ENCODE assay signal across 12 cellular contexts in genomic region chr5:14413331-14413750, GRCh38.
A peak's percentile ranks its signal among the peaks of the same experiment; 100 is the strongest.
DNase-seq lines count a peak whose midpoint lies in the region; ATAC-seq and TF ChIP-seq lines count a peak whose summit lies in the region.
"Had no signal": no experiment of that assay in that cellular context is flagged by ENCODE, and none has a peak within 500 bp of the region (broad histone marks: within the 10 kb centered on the region; RNA-seq: fewer than 3 reads in every experiment).

No MANE protein-coding gene starts in this region.

- H3K9me3 ChIP-seq in BLaER1 (no peaks in the 10 kb centered on the region), lower lobe of right lung (no peaks in the 10 kb centered on the region)

- peak overlapping the region; percentile 45; the same call in 1 of the 2 replicates for H3K9ac ChIP-seq in BLaER1

- H3K27ac ChIP-seq in BLaER1 (peak overlapping the region; percentile 65), lower lobe of right lung (no peak overlapping the region)
- H3K27ac ChIP-seq: cardiac muscle cell had no signal

- peaks cover 29% of the 10 kb centered on the region; the same call in 1 of the 2 replicates for H4K20me1 ChIP-seq in BLaER1

- H3K4me2 ChIP-seq in BLaER1: peak overlapping the region; percentile 80

- H3K9me3 Mint-ChIP-seq in T-helper 2 cell treated with Interferon-gamma antibody and Interleukin-4, amounts not matched to agents 5 μg/mL and 100 μg/mL, for 36 hours: no peaks in the 10 kb centered on the region
- no peaks in the 10 kb centered on the region for H3K9me3 Mint-ChIP-seq in memory B cell

- DNase-seq in T-helper 2 cell treated with Interferon-gamma antibody and Interleukin-4, amounts not matched to agents 5 μg/mL and 100 μg/mL, for 36 hours (ENCODE audit: low spot score): peak; percentile 55
- peak; percentile 50 for DNase-seq in activated naive CD4-positive, alpha-beta T cell treated with Interleukin-2 at 50 U/mL for 16 hours
- DNase-seq in memory B cell (ENCODE audit: low spot score in 2 of 2): no peak
- no peak for DNase-seq in lower lobe of right lung
- DNase-seq in C1 segment of cervical spinal cord (lab: John Stamatoyannopoulos, UW): no peak
- no peak for DNase-seq in 8988T
- DNase-seq: AML-193, Karpas-422 had no signal

- peaks cover 3% of the 10 kb centered on the region for H3K36me3 Mint-ChIP-seq in T-helper 2 cell treated with Interferon-gamma antibody and Interleukin-4, amounts not matched to agents 5 μg/mL and 100 μg/mL, for 36 hours (ENCODE audit: low read depth)
- peaks cover 41% of the 10 kb centered on the region for H3K36me3 Mint-ChIP-seq in memory B cell

- H3K4me3 ChIP-seq in BLaER1: 0 out of 2 replicates have a peak overlapping the region, but pooled peaks have one; percentile 15
- no peak overlapping the region for H3K4me3 ChIP-seq in lower lobe of right lung
- H3K4me3 ChIP-seq: cardiac muscle cell had no signal

- H3K4me3 Mint-ChIP-seq in T-helper 2 cell treated with Interferon-gamma antibody and Interleukin-4, amounts not matched to agents 5 μg/mL and 100 μg/mL, for 36 hours: peak overlapping the region; percentile 73
- H3K4me3 Mint-ChIP-seq in memory B cell: no peak overlapping the region

- H3K4me1 ChIP-seq in BLaER1 (peaks cover 72% of the 10 kb centered on the region), lower lobe of right lung (no peaks in the 10 kb centered on the region)

- peaks cover 74% of the 10 kb centered on the region for H3K36me3 ChIP-seq in BLaER1
- peaks cover 94% of the 10 kb centered on the region for H3K36me3 ChIP-seq in lower lobe of right lung

- intact Hi-C loops in lower lobe of right lung (cut with DNase I): no loop called here

- H3K4me1 Mint-ChIP-seq in T-helper 2 cell treated with Interferon-gamma antibody and Interleukin-4, amounts not matched to agents 5 μg/mL and 100 μg/mL, for 36 hours (ENCODE audit: low read depth): peaks cover 47% of the 10 kb centered on the region
- H3K4me1 Mint-ChIP-seq in memory B cell: peaks cover 14% of the 10 kb centered on the region

- H3K27ac Mint-ChIP-seq in T-helper 2 cell treated with Interferon-gamma antibody and Interleukin-4, amounts not matched to agents 5 μg/mL and 100 μg/mL, for 36 hours: peak overlapping the region; percentile 97
- peak overlapping the region; percentile 45 for H3K27ac Mint-ChIP-seq in memory B cell

- no peak for TF ChIP-seq CTCF in lower lobe of right lung (IDR thresholded peaks at IDR 0.05)

- no peaks in the 10 kb centered on the region for H3K27me3 Mint-ChIP-seq in T-helper 2 cell treated with Interferon-gamma antibody and Interleukin-4, amounts not matched to agents 5 μg/mL and 100 μg/mL, for 36 hours (ENCODE audit: low read depth)
- no peaks in the 10 kb centered on the region for H3K27me3 Mint-ChIP-seq in memory B cell

- H3K27me3 ChIP-seq in BLaER1: no peaks in the 10 kb centered on the region
- no peaks in the 10 kb centered on the region for H3K27me3 ChIP-seq in lower lobe of right lung (ENCODE audit: low read depth)
- H3K27me3 ChIP-seq: cardiac muscle cell had no signal

- ATAC-seq in memory B cell (ENCODE audit: low read depth): no peak
- ATAC-seq in lower lobe of right lung: no peak
- no peak for ATAC-seq in GM18907 (IDR thresholded peaks at IDR 0.05; ENCODE audit: unreplicated experiment)
- ATAC-seq: Panc1 had no signal

Comparison
In these comparisons a context has a peak if more than half of its experiments do, and no peak if none do; other contexts are left out.
1. DNase-seq: peak in T-helper 2 cell treated with Interferon-gamma antibody and Interleukin-4, amounts not matched to agents 5 μg/mL and 100 μg/mL, for 36 hours (single experiment) and activated naive CD4-positive, alpha-beta T cell treated with Interleukin-2 at 50 U/mL for 16 hours (single experiment); none in memory B cell (0 of 2), lower lobe of right lung (single experiment), C1 segment of cervical spinal cord (0 of 14) and 8988T (single experiment).